ENCODE assay signal across 10 cellular contexts in genomic region chr19:7863157-7863970, GRCh38. TPM values are rescaled to one million over a fixed set of nuclear protein-coding genes. Genes with fewer than 3 reads are reported as not detected.
DNase-seq lines count a peak whose midpoint lies in the region; ATAC-seq, FAIRE-seq and TF ChIP-seq lines count a peak whose summit lies in the region.
"Had no signal": no experiment of that assay in that cellular context is flagged by ENCODE, and none has a peak within 500 bp of the region (broad histone marks: within the 10 kb centered on the region; RNA-seq: fewer than 3 reads in every experiment).

No MANE protein-coding gene starts in this region.

- in situ Hi-C loops in K562 (cut with MboI) = no loop called here

- peak overlapping the region in 1 of 2 experiments; percentile 72; a peak in 2 of 4 replicates for H3K9ac ChIP-seq in K562 (ENCODE audit: insufficient read depth in 1 of 2, low read depth in 2 of 2, low read length in 2 of 2)
- H3K9ac ChIP-seq in neural progenitor cell = no peak overlapping the region

- no peaks in the 10 kb centered on the region for H3K9me3 ChIP-seq in K562 (replicated peaks; ENCODE audit: control insufficient read depth, insufficient read depth, low read depth, low read length)
- no peaks in the 10 kb centered on the region for H3K9me3 ChIP-seq in neural progenitor cell (ENCODE audit: low read depth)

- no peak overlapping the region for H3K27ac Mint-ChIP-seq in neural progenitor cell

- POLR2A ChIA-PET in K562 (lab: Yijun Ruan, JAX) = interaction anchor here (0.6 kb wide), 1 partner anchor 134 kb away, joined by 4 read pairs; no protein-coding TSS in a partner anchor

- no peak for TF ChIP-seq RAD21 in K562 (CRISPR knock-in tag; conservative IDR thresholded peaks at IDR 0.05 in 1 of 2, IDR thresholded peaks at IDR 0.05 in 1 of 2)

- TF ChIP-seq EP300 in K562 (IDR thresholded peaks at IDR 0.05; ENCODE audit: low read length) = no peak

- peak; percentile 7 for DNase-seq in NCI-H510A treated with DMSO at 0.1 percent for 48 hours (lab: John Stamatoyannopoulos, UW)
- no peak for DNase-seq in NCI-H510A (lab: John Stamatoyannopoulos, UW)
- peak in 1 of 4 experiments; percentile 46 for DNase-seq in K562 (ENCODE audit: extremely low read depth in 1 of 4, low spot score in 3 of 4)
- peak; percentile 73 for DNase-seq in neural progenitor cell (ENCODE audit: low spot score)
- DNase-seq in SKM-1 (lab: John Stamatoyannopoulos, UW; ENCODE audit: unreplicated experiment) = no peak
- DNase-seq: DMS 273 treated with DMSO at 0.1 percent for 48 hours had no signal

- no peaks in the 10 kb centered on the region for H3K79me2 ChIP-seq in K562 (ENCODE audit: control insufficient read depth, insufficient read depth, low read length)
- H3K79me2 ChIP-seq in neural progenitor cell (ENCODE audit: low read depth) = no peaks in the 10 kb centered on the region

- H3K4me1 Mint-ChIP-seq in neural progenitor cell = peaks cover 10% of the 10 kb centered on the region

- H3K9me3 Mint-ChIP-seq in neural progenitor cell = no peaks in the 10 kb centered on the region

- intact Hi-C loops in K562 (cut with micrococcal nuclease) = no loop called here

- no peaks in the 10 kb centered on the region for H3K36me3 ChIP-seq in K562 (ENCODE audit: control insufficient read depth, insufficient read depth, low read length)
- no peaks in the 10 kb centered on the region for H3K36me3 ChIP-seq in neural progenitor cell

- TF ChIP-seq CTCF in K562 (IDR thresholded peaks at IDR 0.05 in 2 of 3, conservative IDR thresholded peaks at IDR 0.05 in 1 of 3; ENCODE audit: insufficient read depth in 2 of 3, low read depth in 1 of 3, low read length in 3 of 3) (no peak), neural progenitor cell (IDR thresholded peaks at IDR 0.05) (no peak)

- ATAC-seq in K562 (0 out of 3 replicates have a peak, but pooled peaks have one; percentile 4), GM18519 (IDR thresholded peaks at IDR 0.05; ENCODE audit: low FRiP score, unreplicated experiment) (no peak)

- H3F3A ChIP-seq in neural progenitor cell (ENCODE audit: low read depth) = peaks cover 32% of the 10 kb centered on the region

- 87% methylated on average over 20 of the region's 83 CpGs for WGBS in K562 (ENCODE audit: insufficient coverage, low coverage, missing lambda C conversion rate)

- FAIRE-seq in K562 (lab: Jason Lieb, UNC) = no peak
- FAIRE-seq: astrocyte had no signal

- CTCF ChIA-PET in K562 (lab: Yijun Ruan, JAX; ENCODE audit: low intra/inter-chr PET ratio) = no interaction called here

- peak overlapping the region; percentile 64 for H3K4me3 Mint-ChIP-seq in neural progenitor cell

- no TSS peak for BruUV-seq in K562 (replicated peaks; lab: Mats Ljungman, UMichigan)

- H3K4me1 ChIP-seq in K562 (replicated peaks in 1 of 2; ENCODE audit: control insufficient read depth in 2 of 2, insufficient read depth in 2 of 2, low read length in 2 of 2) (peaks cover 14 to 83% of the 10 kb centered on the region in 2 experiments), neural progenitor cell (peaks cover 18% of the 10 kb centered on the region)

- H3K27ac ChIP-seq in K562 (ENCODE audit: extremely low read depth, low read depth, low read length) (no peak overlapping the region), neural progenitor cell (no peak overlapping the region)
- H3K27ac ChIP-seq: 22Rv1 had no signal

- H2AFZ ChIP-seq in K562 (ENCODE audit: low read depth, low read length) = no peak overlapping the region
- H2AFZ ChIP-seq in neural progenitor cell (replicated peaks) = no peak overlapping the region

- H3K27me3 ChIP-seq in K562 (ENCODE audit: control insufficient read depth in 2 of 2, insufficient read depth in 2 of 2, low read length in 2 of 2) (no peaks in the 10 kb centered on the region), neural progenitor cell (peaks cover 83% of the 10 kb centered on the region)

- H3K4me2 ChIP-seq in K562 (ENCODE audit: insufficient read depth, low read length) (no peak overlapping the region), neural progenitor cell (peak overlapping the region; percentile 79)

- peaks cover 6% of the 10 kb centered on the region for H3K9me1 ChIP-seq in K562 (ENCODE audit: control insufficient read depth, insufficient read depth, low read length)

- no peak for TF ChIP-seq POLR2A in K562 (conservative IDR thresholded peaks at IDR 0.05)

- peaks cover 3% of the 10 kb centered on the region for H3K36me3 Mint-ChIP-seq in neural progenitor cell

- H3K4me3 ChIP-seq in K562 (no peak overlapping the region), neural progenitor cell (peak overlapping the region; percentile 45)

- H4K20me1 ChIP-seq in K562 (replicated peaks; ENCODE audit: control insufficient read depth, insufficient read depth, low read length) (no peaks in the 10 kb centered on the region), neural progenitor cell (ENCODE audit: low read depth) (peaks cover 47% of the 10 kb centered on the region)

- peaks cover 32% of the 10 kb centered on the region for H3K27me3 Mint-ChIP-seq in neural progenitor cell (ENCODE audit: insufficient read depth, low read depth)

RNA-seq across cellular contexts. Expression of gene PRR36, which starts 10.8 kb away (rescaled TPM):
- 0.14 and 0.35 TPM in 2 replicates for total RNA-seq in K562 (2011; cell fraction: chromatin; rRNA removed; ENCODE audit: low replicate concordance)
- total RNA-seq in K562 (2011; cell fraction: nucleolus; rRNA removed) = 0.17 and 0.26 TPM in 2 replicates
- 0.22 and 0.53 TPM in 2 replicates for total RNA-seq in K562 (2011; cell fraction: nucleoplasm; rRNA removed)
- total RNA-seq in K562 (2014; rRNA removed) = 0.05 TPM in 1 of 2 replicates, not detected in the other
- total RNA-seq in K562 (2014; rRNA removed; fragmentation: Illumina TruSeq; extraction: Trizol) = not detected in 2 replicates
- 0.04 TPM in 1 of 2 replicates, not detected in the other for total RNA-seq in K562 (2015; rRNA removed; fragmentation: Illumina TruSeq; extraction: Trizol)
- 0.29 and 0.42 TPM in 2 replicates for total RNA-seq in K562 (2021)
- 0.07 TPM in 1 of 2 replicates, not detected in the other for polyA plus RNA-seq in K562 (2011; rRNA removed)
- polyA plus RNA-seq in K562 (2011; cell fraction: cytosol; rRNA removed) = 0.09 and 0.13 TPM in 2 replicates
- polyA plus RNA-seq in K562 (2011; cell fraction: nucleus; rRNA removed) = 0.25 and 0.30 TPM in 2 replicates
- 0.16 and 0.22 TPM in 2 replicates for polyA plus RNA-seq in K562 (2012)
- polyA plus RNA-seq in K562 (2014; fragmentation: Illumina TruSeq; extraction: Trizol) = 0.06 and 0.14 TPM in 2 replicates
- not detected for polyA plus RNA-seq in K562 (2014; fragmentation: Nextera tagmentation; extraction: Ambion mirVana)
- polyA plus RNA-seq in K562 (2014; rRNA removed) = not detected in 2 replicates
- polyA minus RNA-seq in K562 (2011; rRNA and poly(A)+ RNA removed) = 0.06 TPM in 1 of 2 replicates, not detected in the other
- polyA minus RNA-seq in K562 (2011; cell fraction: cytosol; rRNA and poly(A)+ RNA removed) = 0.29 and 0.82 TPM in 2 replicates
- polyA minus RNA-seq in K562 (2011; cell fraction: nucleus; rRNA and poly(A)+ RNA removed) = 0.11 and 0.13 TPM in 2 replicates
- total RNA-seq in neural progenitor cell (ENCODE audit: low replicate concordance) = 0.07 and 2.8 TPM in 2 replicates

RNA-seq across cellular contexts. Expression of gene LRRC8E, which starts 24.9 kb away (rescaled TPM):
- 12.2 and 21.7 TPM in 2 replicates for total RNA-seq in K562 (2011; cell fraction: chromatin; rRNA removed; ENCODE audit: low replicate concordance)
- 17.6 and 21.2 TPM in 2 replicates for total RNA-seq in K562 (2011; cell fraction: nucleolus; rRNA removed)
- 11.2 and 13.3 TPM in 2 replicates for total RNA-seq in K562 (2011; cell fraction: nucleoplasm; rRNA removed)
- total RNA-seq in K562 (2014; rRNA removed) (4.8 TPM in 2 replicates), K562 (2014; rRNA removed; fragmentation: Illumina TruSeq; extraction: Trizol) (1.4 and 3.2 TPM in 2 replicates), K562 (2015; rRNA removed; fragmentation: Illumina TruSeq; extraction: Trizol) (2.6 and 3.1 TPM in 2 replicates), K562 (2021) (5.7 and 7.1 TPM in 2 replicates), neural progenitor cell (ENCODE audit: low replicate concordance) (0.65 and 1.2 TPM in 2 replicates)
- polyA plus RNA-seq in K562 (2011; rRNA removed) (5.3 and 6.2 TPM in 2 replicates), K562 (2014; fragmentation: Illumina TruSeq; extraction: Trizol) (3.5 and 4.9 TPM in 2 replicates), K562 (2014; fragmentation: Nextera tagmentation; extraction: Ambion mirVana) (under 1 TPM in 1 of 2 experiments, not detected in 1; 0.08 TPM), K562 (2014; rRNA removed) (1.7 and 3.5 TPM in 2 replicates)
- 4.5 and 8.1 TPM in 2 replicates for polyA plus RNA-seq in K562 (2011; cell fraction: cytosol; rRNA removed)
- polyA plus RNA-seq in K562 (2011; cell fraction: nucleus; rRNA removed) = 4.7 and 5.5 TPM in 2 replicates
- 3.0 and 3.6 TPM in 2 replicates for polyA plus RNA-seq in K562 (2012)
- 4.9 and 6.5 TPM in 2 replicates for polyA minus RNA-seq in K562 (2011; rRNA and poly(A)+ RNA removed)
- 5.1 and 6.6 TPM in 2 replicates for polyA minus RNA-seq in K562 (2011; cell fraction: cytosol; rRNA and poly(A)+ RNA removed)
- 2.3 and 3.1 TPM in 2 replicates for polyA minus RNA-seq in K562 (2011; cell fraction: nucleus; rRNA and poly(A)+ RNA removed)
- total RNA-seq: T-helper 1 cell treated with Interleukin-12 subunit alpha and Interleukin-12 subunit beta and Interleukin-4 antibody, amounts not matched to agents 30 ng/mL and 1 ng/mL, for 36 hours had no signal

RNA-seq across cellular contexts. Expression of gene EVI5L, which starts 33.3 kb away (rescaled TPM):
- 2.9 and 11.6 TPM in 2 replicates for total RNA-seq in K562 (2011; cell fraction: chromatin; rRNA removed; ENCODE audit: low replicate concordance)
- 6.2 and 7.6 TPM in 2 replicates for total RNA-seq in K562 (2011; cell fraction: nucleolus; rRNA removed)
- 3.4 and 4.6 TPM in 2 replicates for total RNA-seq in K562 (2011; cell fraction: nucleoplasm; rRNA removed)
- total RNA-seq in K562 (2014; rRNA removed) (1.0 and 1.1 TPM in 2 replicates), K562 (2014; rRNA removed; fragmentation: Illumina TruSeq; extraction: Trizol) (0.13 and 0.76 TPM in 2 replicates), K562 (2015; rRNA removed; fragmentation: Illumina TruSeq; extraction: Trizol) (0.53 and 0.69 TPM in 2 replicates), K562 (2021) (1.8 and 1.9 TPM in 2 replicates), neural progenitor cell (ENCODE audit: low replicate concordance) (4.1 and 13.5 TPM in 2 replicates)
- polyA plus RNA-seq in K562 (2011; rRNA removed) (1.4 and 2.8 TPM in 2 replicates), K562 (2014; fragmentation: Illumina TruSeq; extraction: Trizol) (1.5 TPM in 2 replicates), K562 (2014; fragmentation: Nextera tagmentation; extraction: Ambion mirVana) (not detected), K562 (2014; rRNA removed) (1.00 and 1.2 TPM in 2 replicates)
- polyA plus RNA-seq in K562 (2011; cell fraction: cytosol; rRNA removed) = 2.5 and 3.6 TPM in 2 replicates
- polyA plus RNA-seq in K562 (2011; cell fraction: nucleus; rRNA removed) = 4.8 and 5.7 TPM in 2 replicates
- polyA plus RNA-seq in K562 (2012) = 1.2 and 5.4 TPM in 2 replicates
- polyA minus RNA-seq in K562 (2011; rRNA and poly(A)+ RNA removed) = 2.9 and 3.4 TPM in 2 replicates
- polyA minus RNA-seq in K562 (2011; cell fraction: cytosol; rRNA and poly(A)+ RNA removed) = 3.0 and 3.9 TPM in 2 replicates
- polyA minus RNA-seq in K562 (2011; cell fraction: nucleus; rRNA and poly(A)+ RNA removed) = 3.5 and 5.4 TPM in 2 replicates

RNA-seq across cellular contexts. Expression of gene MAP2K7, which starts 40.3 kb away (rescaled TPM):
- 34.2 and 92.8 TPM in 2 replicates for total RNA-seq in K562 (2011; cell fraction: chromatin; rRNA removed; ENCODE audit: low replicate concordance)
- 57.2 and 57.4 TPM in 2 replicates for total RNA-seq in K562 (2011; cell fraction: nucleolus; rRNA removed)
- 41.1 and 52.7 TPM in 2 replicates for total RNA-seq in K562 (2011; cell fraction: nucleoplasm; rRNA removed)
- total RNA-seq in K562 (2014; rRNA removed) = 19.4 and 23.9 TPM in 2 replicates
- 3.1 and 4.1 TPM in 2 replicates for total RNA-seq in K562 (2014; rRNA removed; fragmentation: Illumina TruSeq; extraction: Trizol)
- total RNA-seq in K562 (2015; rRNA removed; fragmentation: Illumina TruSeq; extraction: Trizol) = 11.3 and 12.3 TPM in 2 replicates
- total RNA-seq in K562 (2021) = 43.8 and 45.8 TPM in 2 replicates
- polyA plus RNA-seq in K562 (2011; rRNA removed) = 14.9 and 15.7 TPM in 2 replicates
- polyA plus RNA-seq in K562 (2011; cell fraction: cytosol; rRNA removed) = 16.0 and 27.0 TPM in 2 replicates
- polyA plus RNA-seq in K562 (2011; cell fraction: nucleus; rRNA removed) = 39.0 and 61.8 TPM in 2 replicates
- polyA plus RNA-seq in K562 (2012) = 29.3 and 31.2 TPM in 2 replicates
- 14.1 and 27.3 TPM in 2 replicates for polyA plus RNA-seq in K562 (2014; fragmentation: Illumina TruSeq; extraction: Trizol)
- under 1 TPM; 0.51 to 0.99 TPM for polyA plus RNA-seq in K562 (2014; fragmentation: Nextera tagmentation; extraction: Ambion mirVana)
- polyA plus RNA-seq in K562 (2014; rRNA removed) = 37.6 and 40.1 TPM in 2 replicates
- 4.7 and 7.6 TPM in 2 replicates for polyA minus RNA-seq in K562 (2011; rRNA and poly(A)+ RNA removed)
- 17.0 and 17.8 TPM in 2 replicates for polyA minus RNA-seq in K562 (2011; cell fraction: cytosol; rRNA and poly(A)+ RNA removed)
- 14.3 and 15.6 TPM in 2 replicates for polyA minus RNA-seq in K562 (2011; cell fraction: nucleus; rRNA and poly(A)+ RNA removed)
- 14.4 and 20.7 TPM in 2 replicates for total RNA-seq in neural progenitor cell (ENCODE audit: low replicate concordance)

RNA-seq across cellular contexts. Expression of gene TGFBR3L, which starts 51.3 kb away (rescaled TPM):
- 0.69 TPM in 1 of 2 replicates, not detected in the other for total RNA-seq in K562 (2011; cell fraction: chromatin; rRNA removed; ENCODE audit: low replicate concordance)
- total RNA-seq in K562 (2011; cell fraction: nucleolus; rRNA removed) = 0.33 TPM in 1 of 2 replicates, not detected in the other
- not detected in 2 replicates for total RNA-seq in K562 (2011; cell fraction: nucleoplasm; rRNA removed)
- total RNA-seq in K562 (2014; rRNA removed) (not detected in 2 replicates), K562 (2014; rRNA removed; fragmentation: Illumina TruSeq; extraction: Trizol) (not detected in 2 replicates), K562 (2015; rRNA removed; fragmentation: Illumina TruSeq; extraction: Trizol) (not detected in 2 replicates), K562 (2021) (0.18 TPM in 1 of 2 replicates, not detected in the other), neural progenitor cell (ENCODE audit: low replicate concordance) (0.99 and 1.8 TPM in 2 replicates)
- polyA plus RNA-seq in K562 (2011; rRNA removed) (0.08 TPM in 1 of 2 replicates, not detected in the other), K562 (2014; fragmentation: Illumina TruSeq; extraction: Trizol) (not detected in 2 replicates), K562 (2014; fragmentation: Nextera tagmentation; extraction: Ambion mirVana) (not detected), K562 (2014; rRNA removed) (not detected in 2 replicates)
- polyA plus RNA-seq in K562 (2011; cell fraction: cytosol; rRNA removed) = 0.09 TPM in 2 replicates
- polyA plus RNA-seq in K562 (2011; cell fraction: nucleus; rRNA removed) = 0.15 and 0.58 TPM in 2 replicates
- polyA plus RNA-seq in K562 (2012) = 0.26 and 0.28 TPM in 2 replicates
- polyA minus RNA-seq in K562 (2011; rRNA and poly(A)+ RNA removed) = not detected in 2 replicates
- not detected in 2 replicates for polyA minus RNA-seq in K562 (2011; cell fraction: cytosol; rRNA and poly(A)+ RNA removed)
- not detected in 2 replicates for polyA minus RNA-seq in K562 (2011; cell fraction: nucleus; rRNA and poly(A)+ RNA removed)

Comparison
In these comparisons a context has a peak if more than half of its experiments do, and no peak if none do; other contexts are left out.
1. DNase-seq: peak in NCI-H510A treated with DMSO at 0.1 percent for 48 hours (single experiment) and neural progenitor cell (single experiment); none in NCI-H510A (single experiment) and SKM-1 (single experiment).